Comparison of ENCODE assay signal across 8 cellular contexts in genomic region chr17:62965649-62966425, GRCh38. TPM values are rescaled to one million over a fixed set of nuclear protein-coding genes. Genes with fewer than 3 reads are reported as not detected.
DNase-seq lines count a peak whose midpoint lies in the region; ATAC-seq and TF ChIP-seq lines count a peak whose summit lies in the region.

TSS of gene TANC2 (plus strand) at chr17:62966235. CDS start at chr17:63009560, 43,325 bp downstream.

- TF ChIP-seq RAD21 in neural cell (conservative IDR thresholded peaks at IDR 0.05): no peak

- in situ Hi-C loops in SK-MEL-5 (cut with HindIII; ENCODE audit: low pct_unique_long_range_greater_than_20kb, low sequenced_read_pairs): no loop called here

- no peaks in the 10 kb centered on the region for H3K9me2 ChIP-seq in neural cell (ENCODE audit: insufficient read depth, low read length)

- no peaks in the 10 kb centered on the region for H3K36me3 ChIP-seq in neural cell (ENCODE audit: insufficient read depth, low read length)

- peak within 1 kb of the TSS; percentile 87 for H3K4me3 ChIP-seq in neural cell (ENCODE audit: low read length)

- peak; percentile 77 for DNase-seq in LHCN-M2 (ENCODE audit: low read depth)
- peak; percentile 89 for DNase-seq in SK-MEL-5 (ENCODE audit: low read depth, low spot score)
- DNase-seq in activated naive CD4-positive, alpha-beta T cell treated with Interleukin-2 at 50 U/mL for 16 hours: peak; percentile 79
- DNase-seq in foreskin melanocyte: peak; percentile 78
- peak; percentile 71 for DNase-seq in stimulated activated naive CD4-positive, alpha-beta T cell treated with Interleukin-2 at 50 U/mL for 16 hours (lab: John Stamatoyannopoulos, UW)

- H4K20me1 ChIP-seq in neural cell (ENCODE audit: insufficient read depth): peaks cover 3% of the 10 kb centered on the region

- peak within 1 kb of the TSS; percentile 88 for H3K4me2 ChIP-seq in neural cell (ENCODE audit: low read length)

- no peak for TF ChIP-seq EP300 in neural cell (conservative IDR thresholded peaks at IDR 0.05; ENCODE audit: poor library complexity, severe bottlenecking)

- no peaks in the 10 kb centered on the region for H3K9me3 ChIP-seq in neural cell (ENCODE audit: low read length)

- H3K27me3 ChIP-seq in neural cell (ENCODE audit: insufficient read depth, low read depth, low read length): no peaks in the 10 kb centered on the region

- peak; percentile 57 for ATAC-seq in GM21390 (IDR thresholded peaks at IDR 0.05; ENCODE audit: unreplicated experiment)

- H3F3A ChIP-seq in neural cell (ENCODE audit: insufficient read depth, low read length, poor library complexity, severe bottlenecking): no peaks in the 10 kb centered on the region

- peak within 1 kb of the TSS; percentile 35 for H2AFZ ChIP-seq in neural cell (ENCODE audit: low read depth, low read length)

- peak within 1 kb of the TSS; percentile 97 for H3K9ac ChIP-seq in neural cell (ENCODE audit: low read length)

- H3K27ac ChIP-seq in C4-2B (peak within 1 kb of the TSS; percentile 69), neural cell (ENCODE audit: low read length) (peak within 1 kb of the TSS; percentile 89)

- TF ChIP-seq CTCF in C4-2B (conservative IDR thresholded peaks at IDR 0.05) (peak; percentile 42), neural cell (IDR thresholded peaks at IDR 0.05; ENCODE audit: poor library complexity, severe bottlenecking) (peak; percentile 7)

- H3K79me2 ChIP-seq in neural cell (replicated peaks; ENCODE audit: insufficient read depth, low read length): peaks cover 40% of the 10 kb centered on the region

TF ChIP-seq in neural cell, 6 proteins besides CTCF, POLR2A, EP300 and RAD21:
- TF ChIP-seq SMC3 (conservative IDR thresholded peaks at IDR 0.05; ENCODE audit: poor library complexity): peak; percentile 35
- no peak for TF ChIP-seq EZH2 (IDR thresholded peaks at IDR 0.05; ENCODE audit: borderline replicate concordance, insufficient read depth, low read length, poor library complexity, severe bottlenecking)
- peak; percentile 77 for TF ChIP-seq POLR2AphosphoS5 (IDR thresholded peaks at IDR 0.05)
- TF ChIP-seq MXI1 (conservative IDR thresholded peaks at IDR 0.05; ENCODE audit: poor library complexity, severe bottlenecking): no peak
- TF ChIP-seq TAF1 (IDR thresholded peaks at IDR 0.05; ENCODE audit: low read depth): no peak
- peak; percentile 47 for TF ChIP-seq REST (IDR thresholded peaks at IDR 0.05; ENCODE audit: borderline replicate concordance)

RNA-seq across cellular contexts. Expression of gene TANC2, which starts in this region (rescaled TPM):
- total RNA-seq in LHCN-M2 (2014; rRNA removed): 22.3 and 30.4 TPM in 2 replicates
- 13.2 TPM for polyA plus RNA-seq in LHCN-M2 (2012)
- total RNA-seq in SK-MEL-5 (2014; rRNA removed; shearing (Covaris generic)): 35.5 and 35.6 TPM in 2 replicates
- 17.7 and 38.9 TPM in 2 replicates for polyA plus RNA-seq in SK-MEL-5 (2015; cell fraction: cytosol; rRNA removed)
- polyA plus RNA-seq in SK-MEL-5 (2015; cell fraction: nucleus; rRNA removed): 16.0 and 27.8 TPM in 2 replicates
- polyA plus RNA-seq in neural cell: 16.3 and 24.1 TPM in 2 replicates
- 281 and 298 TPM in 2 replicates for polyA minus RNA-seq in neural cell

Comparison
In these comparisons a context has a peak if more than half of its experiments do, and no peak if none do; other contexts are left out.
1. Peak in every context shown above with its lines: DNase-seq, ATAC-seq, H3K4me3 ChIP-seq and H3K27ac ChIP-seq.